ENCODE assay signal across 8 cellular contexts in the genomic region with DNA sequence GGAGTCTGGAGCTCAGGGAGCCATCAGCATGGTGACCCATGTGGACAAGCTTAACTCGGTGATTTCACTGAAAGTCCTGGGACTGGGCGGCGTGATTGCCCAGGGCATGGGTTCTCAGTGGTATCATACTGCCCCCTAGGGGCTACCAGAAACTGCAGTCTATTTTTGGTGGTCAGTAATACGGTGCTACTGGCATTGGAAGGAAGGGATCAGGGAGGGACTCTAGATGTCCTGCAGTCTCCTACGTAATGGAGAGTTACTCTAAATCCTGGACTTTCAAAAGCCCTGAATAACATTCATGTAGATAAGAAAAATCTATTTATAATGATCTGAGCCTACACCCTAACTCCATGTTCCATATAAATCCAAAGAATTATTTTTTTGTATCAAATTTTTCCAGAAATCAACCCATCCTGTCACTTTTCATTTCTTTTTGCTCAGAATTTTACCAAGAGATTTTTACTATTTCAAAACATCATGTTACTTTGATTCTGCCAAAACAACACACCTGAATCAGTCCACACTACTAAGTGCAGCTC. TPM values are rescaled to one million over a fixed set of nuclear protein-coding genes. Genes with fewer than 3 reads are reported as not detected.
A peak's percentile ranks its signal among the peaks of the same experiment; 100 is the strongest.
DNase-seq lines count a peak whose midpoint lies in the region; ATAC-seq and TF ChIP-seq lines count a peak whose summit lies in the region.

No MANE protein-coding gene starts in this region.

- CTCF ChIA-PET in HEK293T (lab: Yijun Ruan, JAX) = interaction anchor here (0.5 to 2.0 kb wide), 28 partner anchors 9 to 915 kb away, joined by 3 to 11 read pairs (median 4); no protein-coding TSS in a partner anchor

- no peaks in the 10 kb centered on the region for H3K4me1 Mint-ChIP-seq in endothelial cell (ENCODE audit: unreplicated experiment)
- no peaks in the 10 kb centered on the region for H3K4me1 Mint-ChIP-seq in mesothelial cell of epicardium

- no peak overlapping the region for H3K4me3 ChIP-seq in thoracic aorta

- H3K9me3 Mint-ChIP-seq in endothelial cell (ENCODE audit: unreplicated experiment) = no peaks in the 10 kb centered on the region
- no peaks in the 10 kb centered on the region for H3K9me3 Mint-ChIP-seq in mesothelial cell of epicardium

- H3K27me3 Mint-ChIP-seq in endothelial cell (ENCODE audit: unreplicated experiment) (peaks cover 4% of the 10 kb centered on the region), mesothelial cell of epicardium (ENCODE audit: low read depth) (no peaks in the 10 kb centered on the region)

- ATAC-seq in thoracic aorta (ENCODE audit: insufficient number of reproducible peaks, low FRiP score, low read depth) (peak; percentile 76), GM19328 (IDR thresholded peaks at IDR 0.05; ENCODE audit: unreplicated experiment) (no peak)

- H3K4me1 ChIP-seq in thoracic aorta (ENCODE audit: control insufficient read depth in 1 of 2, low read depth in 2 of 2) = no peaks in the 10 kb centered on the region

- no peak overlapping the region for H3K27ac Mint-ChIP-seq in endothelial cell (ENCODE audit: unreplicated experiment)
- H3K27ac Mint-ChIP-seq in mesothelial cell of epicardium = no peak overlapping the region

- H3K27ac ChIP-seq in thoracic aorta = no peak overlapping the region

- H3K9me3 ChIP-seq in thoracic aorta = no peaks in the 10 kb centered on the region

- TF ChIP-seq CTCF in endothelial cell (IDR thresholded peaks at IDR 0.05; ENCODE audit: unreplicated experiment) (peak; percentile 89), mesothelial cell of epicardium (IDR thresholded peaks at IDR 0.05; ENCODE audit: unreplicated experiment) (peak; percentile 77), thoracic aorta (IDR thresholded peaks at IDR 0.05) (peak; percentile 91)

- H3K36me3 ChIP-seq in thoracic aorta = no peaks in the 10 kb centered on the region

- POLR2A ChIA-PET in HEK293T (lab: Yijun Ruan, JAX) = no interaction called here

- H3K36me3 Mint-ChIP-seq in endothelial cell (ENCODE audit: low read depth, unreplicated experiment) (peaks cover 12% of the 10 kb centered on the region), mesothelial cell of epicardium (peaks cover 37% of the 10 kb centered on the region)

- peak; percentile 100 for DNase-seq in DMS 273 (lab: John Stamatoyannopoulos, UW; ENCODE audit: unreplicated experiment)
- peak; percentile 85 for DNase-seq in HEK293T (ENCODE audit: extremely low spot score)
- DNase-seq in NCI-H460 (ENCODE audit: extremely low read depth, low read depth) = peak; percentile 69
- DNase-seq in activated CD4-positive, alpha-beta T cell treated with anti-CD3 and anti-CD28 coated beads for 48 hours = peak; percentile 49
- peak; percentile 66 for DNase-seq in endothelial cell (ENCODE audit: low spot score)
- no peak for DNase-seq in mesothelial cell of epicardium (ENCODE audit: low spot score in 2 of 2, unreplicated experiment in 2 of 2)
- DNase-seq in thoracic aorta (ENCODE audit: low spot score) = peak; percentile 31

- H3K27me3 ChIP-seq in thoracic aorta (replicated peaks; ENCODE audit: insufficient read depth) = no peaks in the 10 kb centered on the region

- no peak overlapping the region for H3K4me3 Mint-ChIP-seq in endothelial cell (ENCODE audit: unreplicated experiment)
- H3K4me3 Mint-ChIP-seq in mesothelial cell of epicardium = no peak overlapping the region

TF ChIP-seq in HEK293T, 16 proteins besides CTCF, POLR2A, EP300 and RAD21:
- TF ChIP-seq LEF1 (IDR thresholded peaks at IDR 0.05; ENCODE audit: borderline replicate concordance) (no peak), BHLHE40 (IDR thresholded peaks at IDR 0.05; ENCODE audit: borderline replicate concordance) (no peak), FOXA1 (IDR thresholded peaks at IDR 0.05) (no peak), HDGF (IDR thresholded peaks at IDR 0.05; ENCODE audit: borderline replicate concordance) (no peak), FOXM1 (IDR thresholded peaks at IDR 0.05; ENCODE audit: borderline replicate concordance) (no peak), CTBP1 (IDR thresholded peaks at IDR 0.05; ENCODE audit: borderline replicate concordance) (no peak), SP1 (IDR thresholded peaks at IDR 0.05) (no peak), NFRKB (IDR thresholded peaks at IDR 0.05) (no peak), ZNF384 (IDR thresholded peaks at IDR 0.05) (no peak), FOXK2 (IDR thresholded peaks at IDR 0.05) (no peak), ELF4 (IDR thresholded peaks at IDR 0.05) (no peak), TARDBP (IDR thresholded peaks at IDR 0.05) (no peak), SUZ12 (IDR thresholded peaks at IDR 0.05) (no peak), ARNT (IDR thresholded peaks at IDR 0.05) (no peak), L3MBTL2 (conservative IDR thresholded peaks at IDR 0.05) (no peak)
- TF ChIP-seq, protein P1, sequence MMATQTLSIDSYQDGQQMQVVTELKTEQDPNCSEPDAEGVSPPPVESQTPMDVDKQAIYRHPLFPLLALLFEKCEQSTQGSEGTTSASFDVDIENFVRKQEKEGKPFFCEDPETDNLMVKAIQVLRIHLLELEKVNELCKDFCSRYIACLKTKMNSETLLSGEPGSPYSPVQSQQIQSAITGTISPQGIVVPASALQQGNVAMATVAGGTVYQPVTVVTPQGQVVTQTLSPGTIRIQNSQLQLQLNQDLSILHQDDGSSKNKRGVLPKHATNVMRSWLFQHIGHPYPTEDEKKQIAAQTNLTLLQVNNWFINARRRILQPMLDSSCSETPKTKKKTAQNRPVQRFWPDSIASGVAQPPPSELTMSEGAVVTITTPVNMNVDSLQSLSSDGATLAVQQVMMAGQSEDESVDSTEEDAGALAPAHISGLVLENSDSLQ (IDR thresholded peaks at IDR 0.05) = no peak
TF ChIP-seq in HEK293T: peak in this region for 0.

RNA-seq across cellular contexts. Expression of a gene that starts 37.3 kb away (rescaled TPM):
- total RNA-seq in NCI-H460 (2014; rRNA removed; shearing (Covaris generic)) = 122 and 140 TPM in 2 replicates
- 203 and 260 TPM in 2 replicates for polyA plus RNA-seq in NCI-H460 (2014; cell fraction: nucleus; rRNA removed)
- total RNA-seq in endothelial cell (ENCODE audit: unreplicated experiment) (254 TPM), mesothelial cell of epicardium (307 to 325 TPM (median 319 TPM) in 3 replicates), thoracic aorta (100 to 1,000 TPM in 1 of 2 donors, 10 to 100 TPM in 1; 85.2 to 171 TPM)

RNA-seq across cellular contexts. Expression of a gene that starts 47.9 kb away (rescaled TPM):
- total RNA-seq in NCI-H460 (2014; rRNA removed; shearing (Covaris generic)) = not detected in 2 replicates
- polyA plus RNA-seq in NCI-H460 (2014; cell fraction: nucleus; rRNA removed) = 0.08 TPM in 1 of 2 replicates, not detected in the other
- total RNA-seq in endothelial cell (ENCODE audit: unreplicated experiment) = not detected
- 0.27 TPM in 1 of 3 replicates, not detected in the others for total RNA-seq in mesothelial cell of epicardium
- not detected for total RNA-seq in thoracic aorta

Comparison
In these comparisons a context has a peak if more than half of its experiments do, and no peak if none do; other contexts are left out.
1. DNase-seq: peak in DMS 273 (single experiment), HEK293T (single experiment), NCI-H460 (single experiment), activated CD4-positive, alpha-beta T cell treated with anti-CD3 and anti-CD28 coated beads for 48 hours (single experiment), endothelial cell (single experiment) and thoracic aorta (single experiment); none in mesothelial cell of epicardium (0 of 2).
2. Peak in every context shown above with its lines, with median percentiles within 50 percentile points of each other: CTCF ChIP-seq.